ENCODE assay signal across 15 cellular contexts in the genomic region with DNA sequence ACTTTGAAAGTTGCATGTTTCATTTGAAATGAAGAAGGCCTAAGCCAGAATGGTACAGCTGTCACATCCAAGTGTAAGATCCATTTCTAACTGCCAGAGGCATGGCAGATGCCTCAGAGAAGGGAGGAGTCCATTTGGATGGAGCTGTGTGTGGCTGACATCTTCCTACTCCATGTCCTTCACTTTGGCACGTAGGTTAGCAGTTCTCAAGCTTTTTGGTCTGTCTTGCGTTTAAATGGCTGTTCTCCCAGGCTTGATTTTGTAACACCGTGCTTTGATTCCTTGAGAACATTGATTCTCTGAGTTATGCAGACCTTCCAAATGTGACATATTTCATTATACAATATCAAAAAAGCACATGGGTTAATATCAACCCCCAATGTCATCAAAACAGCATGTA. TPM values are rescaled to one million over a fixed set of nuclear protein-coding genes. Genes with fewer than 3 reads are reported as not detected.
"Had no signal": no experiment of that assay in that cellular context is flagged by ENCODE, and none has a peak within 500 bp of the region (broad histone marks: within the 10 kb centered on the region; RNA-seq: fewer than 3 reads in every experiment).

No MANE protein-coding gene starts in this region.

- H3K4me3 ChIP-seq: coronary artery, lung, psoas muscle, spleen, stomach, thyroid gland had no signal

- H3K27me3 ChIP-seq: stomach, thyroid gland had no signal

- H3K27ac ChIP-seq: coronary artery, neutrophil, psoas muscle, spleen, stomach, thyroid gland had no signal

- ATAC-seq: left lobe of liver; naive thymus-derived CD4-positive, alpha-beta T cell; psoas muscle; stimulated activated naive B cell treated with anti-CD40 and anti-IgM and Interleukin-4, amounts not matched to agents 10 μg/mL and 1 μg/mL and 100 μg/mL, for 72 hours had no signal

- DNase-seq: effector CD8-positive, alpha-beta T cell; mesenchymal stem cell; naive thymus-derived CD4-positive, alpha-beta T cell; psoas muscle; spleen; stimulated activated CD4-positive, alpha-beta T cell treated with anti-CD3 and anti-CD28 coated beads, Interleukin-15, amount 100 ng/mL, for 24 hours; stimulated activated CD4-positive, alpha-beta T cell treated with anti-CD3 and anti-CD28 coated beads, Interleukin-1b, Interleukin-23, amount 100 ng/mL, for 48 hours; stimulated activated CD4-positive, alpha-beta T cell treated with anti-CD3 and anti-CD28 coated beads, Interleukin-4, amount 100 ng/mL, for 4 hours; stimulated activated naive B cell treated with anti-CD40 and anti-IgM and Interleukin-4, amounts not matched to agents 10 μg/mL and 1 μg/mL and 100 μg/mL, for 72 hours; stomach; thyroid gland had no signal

- H3K9me3 ChIP-seq: neutrophil, psoas muscle, spleen, stomach, thyroid gland had no signal

RNA-seq across cellular contexts. Expression of a gene that starts 23.4 kb away (rescaled TPM):
- total RNA-seq: naive thymus-derived CD4-positive, alpha-beta T cell had no signal
- polyA plus RNA-seq: naive thymus-derived CD4-positive, alpha-beta T cell had no signal
